24 cellular contexts compared by ENCODE assay signal in the genomic region with DNA sequence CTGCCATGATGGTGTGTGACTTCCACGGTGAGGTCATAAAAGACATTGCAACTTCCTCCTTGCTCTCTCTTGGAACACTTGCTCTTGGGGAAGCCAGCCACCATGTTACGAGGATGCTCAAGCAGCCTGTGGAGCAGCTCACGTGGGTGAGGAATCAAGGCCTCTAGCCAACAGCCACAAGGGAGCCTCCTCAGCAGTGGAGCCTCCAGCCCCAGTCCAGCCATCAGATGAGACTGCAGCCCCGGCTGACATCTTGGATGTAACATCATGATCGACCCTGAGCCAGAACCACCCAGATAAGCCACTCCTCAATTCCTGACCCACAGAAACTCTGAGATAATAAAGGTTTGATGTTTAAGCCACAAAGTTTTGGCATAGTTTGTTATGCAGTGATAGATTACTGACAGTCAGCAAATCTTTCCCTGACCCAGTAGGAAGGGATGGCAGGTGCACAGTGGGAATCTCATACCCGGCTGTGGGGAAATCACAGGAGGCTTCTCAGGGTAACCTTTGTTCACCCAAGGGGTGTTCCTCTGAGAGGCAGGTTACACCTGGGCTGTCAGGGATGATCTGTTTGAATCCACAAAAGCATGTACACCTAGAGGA. TPM values are rescaled to one million over a fixed set of nuclear protein-coding genes. Genes with fewer than 3 reads are reported as not detected.
"Had no signal": no experiment of that assay in that cellular context is flagged by ENCODE, and none has a peak within 500 bp of the region (broad histone marks: within the 10 kb centered on the region; RNA-seq: fewer than 3 reads in every experiment).

No MANE protein-coding gene starts in this region.

- H3K27ac Mint-ChIP-seq: activated CD4-positive, alpha-beta memory T cell treated with anti-CD3 and anti-CD28 coated beads for 36 hours; activated naive CD4-positive, alpha-beta T cell treated with anti-CD3 and anti-CD28 coated beads for 36 hours; activated naive CD8-positive, alpha-beta T cell treated with anti-CD3 and anti-CD28 coated beads, Interleukin-2, amount 10 ng/mL, durations not matched to agents 7 days and 5 days; memory B cell; nephron progenitor cell; stimulated activated effector memory CD8-positive, alpha-beta T cell treated with anti-CD3 and anti-CD28 coated beads, Interleukin-12 subunit alpha, Interleukin-12 subunit beta, amount 100 ng/mL, for 72 hours had no signal

- H3K4me3 Mint-ChIP-seq: activated CD4-positive, alpha-beta memory T cell treated with anti-CD3 and anti-CD28 coated beads for 36 hours; activated naive CD4-positive, alpha-beta T cell treated with anti-CD3 and anti-CD28 coated beads for 36 hours; activated naive CD8-positive, alpha-beta T cell treated with anti-CD3 and anti-CD28 coated beads, Interleukin-2, amount 10 ng/mL, durations not matched to agents 7 days and 5 days; memory B cell; stimulated activated effector memory CD8-positive, alpha-beta T cell treated with anti-CD3 and anti-CD28 coated beads, Interleukin-12 subunit alpha, Interleukin-12 subunit beta, amount 100 ng/mL, for 72 hours had no signal

- H3K27me3 Mint-ChIP-seq: memory B cell had no signal

- H3K36me3 Mint-ChIP-seq: activated CD4-positive, alpha-beta memory T cell treated with anti-CD3 and anti-CD28 coated beads for 36 hours; stimulated activated effector memory CD8-positive, alpha-beta T cell treated with anti-CD3 and anti-CD28 coated beads, Interleukin-12 subunit alpha, Interleukin-12 subunit beta, amount 100 ng/mL, for 72 hours had no signal

- H3K27ac ChIP-seq: breast epithelium, coronary artery, heart left ventricle, parathyroid adenoma, stomach, suprapubic skin, tibial nerve, vagina had no signal

- H2AFZ ChIP-seq: parathyroid adenoma had no signal

- H3K27me3 ChIP-seq: breast epithelium, heart left ventricle, suprapubic skin, vagina had no signal

- ATAC-seq: heart left ventricle; sciatic nerve; stimulated activated effector memory CD8-positive, alpha-beta T cell treated with anti-CD3 and anti-CD28 coated beads, Interleukin-12 subunit alpha, Interleukin-12 subunit beta, amount 100 ng/mL, for 72 hours had no signal

- H3K9ac ChIP-seq: parathyroid adenoma had no signal

- H3K79me2 ChIP-seq: parathyroid adenoma had no signal

- H3K4me1 ChIP-seq: parathyroid adenoma had no signal

- H3K9me3 ChIP-seq: suprapubic skin, vagina had no signal

- H3K4me3 ChIP-seq: breast epithelium, coronary artery, heart left ventricle, stomach, suprapubic skin, tibial nerve, vagina had no signal

- FAIRE-seq: endometrium, small intestine had no signal

- H3K9me3 Mint-ChIP-seq: memory B cell had no signal

- DNase-seq: activated CD4-positive, alpha-beta memory T cell treated with anti-CD3 and anti-CD28 coated beads for 36 hours; activated CD4-positive, alpha-beta T cell treated with anti-CD3 and anti-CD28 coated beads for 48 hours; activated naive CD4-positive, alpha-beta T cell treated with anti-CD3 and anti-CD28 coated beads for 36 hours; activated naive CD8-positive, alpha-beta T cell treated with anti-CD3 and anti-CD28 coated beads, Interleukin-2, amount 10 ng/mL, durations not matched to agents 7 days and 5 days; activated T-cell treated with anti-CD3 and anti-CD28 coated beads, Interleukin-2, amount 50 U/mL, for 48 hours; amniotic stem cell; cerebellar nuclear complex; heart left ventricle; islet precursor cell; left colon; stimulated activated CD4-positive, alpha-beta T cell treated with anti-CD3 and anti-CD28 coated beads, Interleukin-2, amount 100 ng/mL, for 24 hours; stomach had no signal

- H3K36me3 ChIP-seq: breast epithelium, heart left ventricle, stomach, vagina had no signal

RNA-seq across cellular contexts. Expression of gene C16orf74, which starts 38.8 kb away (rescaled TPM):
- total RNA-seq: activated CD4-positive, alpha-beta memory T cell treated with anti-CD3 and anti-CD28 coated beads for 36 hours had no signal
